14 cellular contexts compared by ENCODE assay signal in the genomic region with DNA sequence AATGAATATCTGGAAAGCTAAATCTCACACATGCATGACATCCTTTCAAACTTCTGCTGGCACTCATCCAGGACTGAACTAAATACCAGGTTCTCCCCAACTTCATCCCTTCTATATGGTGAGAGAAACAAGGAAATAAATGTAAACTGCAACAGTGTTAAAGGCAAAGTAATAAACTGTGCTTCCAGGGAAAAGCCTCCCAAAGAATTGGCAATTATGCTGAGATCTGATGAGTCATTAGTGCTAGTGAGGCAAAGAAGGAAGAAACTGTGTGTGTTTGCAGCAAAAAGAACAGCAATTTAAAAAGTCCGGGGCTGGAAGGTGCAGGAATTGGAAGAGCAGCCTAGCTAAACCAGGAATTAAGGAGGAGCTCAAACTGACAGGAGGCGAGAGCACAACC.
DNase-seq lines count a peak whose midpoint lies in the region; ATAC-seq, FAIRE-seq and TF ChIP-seq lines count a peak whose summit lies in the region.
"Had no signal": no experiment of that assay in that cellular context is flagged by ENCODE, and none has a peak within 500 bp of the region (broad histone marks: within the 10 kb centered on the region; RNA-seq: fewer than 3 reads in every experiment).

No MANE protein-coding gene starts in this region.

- no peak overlapping the region for H2BK15ac ChIP-seq in mesenchymal stem cell (ENCODE audit: low read depth, poor library complexity, severe bottlenecking)

- H3K4me3 Mint-ChIP-seq in Caco-2 (ENCODE audit: unreplicated experiment), result no peak overlapping the region

- no peak overlapping the region for H4K91ac ChIP-seq in mesenchymal stem cell (ENCODE audit: low read length)

- peak; percentile 74 for DNase-seq in COLO829 (ENCODE audit: low spot score)
- DNase-seq in M059J (ENCODE audit: low read depth), result peak; percentile 55
- peak; percentile 8 for DNase-seq in bronchial epithelial cell (ENCODE audit: low read depth)
- peak; percentile 57 for DNase-seq in mesenchymal stem cell
- no peak for DNase-seq in NCI-H526 (lab: John Stamatoyannopoulos, UW)
- DNase-seq in Caco-2, result no peak
- no peak for DNase-seq in NCI-H1694 treated with DMSO at 0.1 percent for 48 hours (lab: John Stamatoyannopoulos, UW)
- DNase-seq: activated naive CD4-positive, alpha-beta T cell; DMS153; SHP77 treated with DMSO at 0.1 percent for 48 hours; stomach had no signal

- WGBS in mesenchymal stem cell, result 52% methylated on average over 2 of the region's 2 CpGs

- peaks cover 7% of the 10 kb centered on the region for H3K79me1 ChIP-seq in mesenchymal stem cell (replicated peaks; ENCODE audit: low read length, poor library complexity, severe bottlenecking)

- no peak overlapping the region for H2BK120ac ChIP-seq in mesenchymal stem cell (ENCODE audit: low read depth, low read length)

- CTCF ChIA-PET in Caco-2 (lab: Charles Lee), result no interaction called here

- no peak overlapping the region for H3K23ac ChIP-seq in mesenchymal stem cell (ENCODE audit: low read length in 2 of 2)

- H3K4me2 ChIP-seq in mesenchymal stem cell (ENCODE audit: low read length, poor library complexity, severe bottlenecking), result no peak overlapping the region

- TF ChIP-seq CTCF in bronchial epithelial cell (IDR thresholded peaks at IDR 0.05; ENCODE audit: insufficient read depth, low read length, severe bottlenecking) (no peak), Caco-2 (IDR thresholded peaks at IDR 0.05; ENCODE audit: insufficient read depth in 1 of 2, low read depth in 1 of 2, low read length in 1 of 2, severe bottlenecking in 1 of 2, unreplicated experiment in 1 of 2) (no peak)

- POLR2A ChIA-PET in Caco-2 (lab: Charles Lee), result no interaction called here

- H3K14ac ChIP-seq in mesenchymal stem cell (ENCODE audit: low read length in 2 of 2), result no peak overlapping the region

- H3K27me3 ChIP-seq in bronchial epithelial cell (ENCODE audit: control insufficient read depth, insufficient read depth, low read length) (no peaks in the 10 kb centered on the region), mesenchymal stem cell (ENCODE audit: control insufficient read depth in 1 of 2, insufficient read depth in 1 of 2, low read length in 2 of 2) (no peaks in the 10 kb centered on the region), Caco-2 (replicated peaks; ENCODE audit: control insufficient read depth, insufficient read depth, low read length) (no peaks in the 10 kb centered on the region)
- H3K27me3 ChIP-seq: stomach had no signal

- no peaks in the 10 kb centered on the region for H3K27me3 Mint-ChIP-seq in Caco-2 (ENCODE audit: insufficient read depth, unreplicated experiment)

- no peaks in the 10 kb centered on the region for H3K4me1 ChIP-seq in mesenchymal stem cell (ENCODE audit: control insufficient read depth, insufficient read depth, low read depth, low read length)
- no peaks in the 10 kb centered on the region for H3K4me1 ChIP-seq in Caco-2
- H3K4me1 ChIP-seq: stomach had no signal

- BruUV-seq in Caco-2 (replicated peaks; lab: Mats Ljungman, UMichigan), result no TSS peak

- H3K9ac ChIP-seq in mesenchymal stem cell (ENCODE audit: low read length), result no peak overlapping the region

- H3K36me3 Mint-ChIP-seq in Caco-2 (ENCODE audit: insufficient read depth, unreplicated experiment), result peaks cover 35% of the 10 kb centered on the region

- no peak overlapping the region for H2BK12ac ChIP-seq in mesenchymal stem cell (ENCODE audit: low read length in 2 of 2)

- intact Hi-C loops in Caco-2 (cut with micrococcal nuclease; ENCODE audit: unreplicated experiment), result no loop called here

- H3K4me3 ChIP-seq in bronchial epithelial cell (ENCODE audit: low read depth, low read length) (no peak overlapping the region), mesenchymal stem cell (ENCODE audit: insufficient read depth in 1 of 2, low read depth in 1 of 2, low read length in 2 of 2) (no peak overlapping the region), Caco-2 (ENCODE audit: low read depth, low read length) (no peak overlapping the region)
- H3K4me3 ChIP-seq: stomach had no signal

- H2AFZ ChIP-seq in mesenchymal stem cell (ENCODE audit: low read depth, low read length), result no peak overlapping the region

- no peak overlapping the region for H3K27ac Mint-ChIP-seq in Caco-2 (ENCODE audit: unreplicated experiment)

- H3K27ac ChIP-seq in mesenchymal stem cell (ENCODE audit: low read length, poor library complexity, severe bottlenecking), result no peak overlapping the region
- H3K27ac ChIP-seq: stomach had no signal

- H3K9me3 ChIP-seq in mesenchymal stem cell (ENCODE audit: control insufficient read depth, low read length) (no peaks in the 10 kb centered on the region), Caco-2 (no peaks in the 10 kb centered on the region)
- H3K9me3 ChIP-seq: stomach had no signal

- H4K8ac ChIP-seq in mesenchymal stem cell (ENCODE audit: low read length), result no peak overlapping the region

- no peak for ATAC-seq in GM21447 (IDR thresholded peaks at IDR 0.05; ENCODE audit: unreplicated experiment)
- ATAC-seq: activated CD4-positive, CD25-positive, alpha-beta regulatory T cell treated with anti-CD3 and anti-CD28 coated beads, Interleukin-2, amount 50 U/mL, for 24 hours; HepG2 had no signal

- H3K36me3 ChIP-seq in bronchial epithelial cell (ENCODE audit: control insufficient read depth, insufficient read depth, low read length) (peaks cover 5% of the 10 kb centered on the region), mesenchymal stem cell (ENCODE audit: control insufficient read depth in 1 of 2, insufficient read depth in 2 of 2, low read depth in 1 of 2, low read length in 2 of 2) (peaks cover 18 to 74% of the 10 kb centered on the region in 2 experiments), Caco-2 (ENCODE audit: control insufficient read depth, insufficient read depth, low read length) (no peaks in the 10 kb centered on the region)

- H2AK5ac ChIP-seq in mesenchymal stem cell (ENCODE audit: low read length, severe bottlenecking), result no peak overlapping the region

- H3K9me3 Mint-ChIP-seq in Caco-2 (ENCODE audit: unreplicated experiment), result no peaks in the 10 kb centered on the region

- no peak for FAIRE-seq in bronchial epithelial cell (lab: Jason Lieb, UNC)
- FAIRE-seq: HepG2 had no signal

- H3K4ac ChIP-seq in mesenchymal stem cell (ENCODE audit: low read depth in 1 of 2, low read length in 2 of 2), result no peak overlapping the region

- peaks cover 6% of the 10 kb centered on the region for H3K4me1 Mint-ChIP-seq in Caco-2 (ENCODE audit: low read depth, unreplicated experiment)

- H3K18ac ChIP-seq in mesenchymal stem cell (ENCODE audit: low read depth in 1 of 2, low read length in 2 of 2), result no peak overlapping the region

- H2BK5ac ChIP-seq in mesenchymal stem cell (ENCODE audit: low read depth, low read length, poor library complexity, severe bottlenecking), result no peak overlapping the region

Comparison
In these comparisons a context has a peak if more than half of its experiments do, and no peak if none do; other contexts are left out.
1. DNase-seq: peak in COLO829 (single experiment), M059J (single experiment), bronchial epithelial cell (single experiment) and mesenchymal stem cell (single experiment); none in NCI-H526 (0 of 2), Caco-2 (0 of 2) and NCI-H1694 treated with DMSO at 0.1 percent for 48 hours (single experiment).